16 cellular contexts compared by ENCODE assay signal in genomic region chr2:101958071-101958470, GRCh38. TPM values are rescaled to one million over a fixed set of nuclear protein-coding genes. Genes with fewer than 3 reads are reported as not detected.
A peak's percentile ranks its signal among the peaks of the same experiment; 100 is the strongest.
DNase-seq lines count a peak whose midpoint lies in the region; ATAC-seq, FAIRE-seq and TF ChIP-seq lines count a peak whose summit lies in the region.
"Had no signal": no experiment of that assay in that cellular context is flagged by ENCODE, and none has a peak within 500 bp of the region (broad histone marks: within the 10 kb centered on the region; RNA-seq: fewer than 3 reads in every experiment).

No MANE protein-coding gene starts in this region.

- ATAC-seq in Right ventricle myocardium inferior = no peak
- ATAC-seq: lower lobe of right lung had no signal

- H3K9ac ChIP-seq in colonic mucosa (ENCODE audit: low read depth in 2 of 2, low read length in 2 of 2) = no peak overlapping the region

- H3K27ac ChIP-seq in right atrium auricular region (peak overlapping the region; percentile 11 to 53), colonic mucosa (peak overlapping the region; percentile 23)
- H3K27ac ChIP-seq: lower lobe of right lung had no signal

- FAIRE-seq in frontal cortex (lab: Jason Lieb, UNC) = no peak

- TF ChIP-seq CTCF in right atrium auricular region (IDR thresholded peaks at IDR 0.05) = no peak
- TF ChIP-seq CTCF in colonic mucosa (IDR thresholded peaks at IDR 0.05) = no peak

- no peak for DNase-seq in right atrium auricular region (ENCODE audit: low spot score)
- no peak for DNase-seq in Right ventricle myocardium inferior (ENCODE audit: missing footprints)
- DNase-seq in colonic mucosa = no peak
- DNase-seq in myocyte (ENCODE audit: low read depth) = peak; percentile 22
- no peak for DNase-seq in frontal cortex (ENCODE audit: low spot score in 2 of 2)
- no peak for DNase-seq in GDM1 (lab: John Stamatoyannopoulos, UW)
- DNase-seq in NCI-H2171 treated with DMSO at 0.1 percent for 48 hours (lab: John Stamatoyannopoulos, UW) = no peak
- no peak for DNase-seq in amygdala (lab: John Stamatoyannopoulos, UW)
- DNase-seq: activated CD4-positive, alpha-beta memory T cell treated with anti-CD3 and anti-CD28 coated beads for 36 hours; activated effector memory CD4-positive, alpha-beta T cell treated with Interleukin-2 at 50 U/mL for 16 hours; hypothalamus; lower lobe of right lung; NCI-H1436 treated with DMSO at 0.1 percent for 48 hours; NCI-H524 treated with DMSO at 0.1 percent for 48 hours; T-helper 9 cell had no signal

- no peaks in the 10 kb centered on the region for H3K36me3 ChIP-seq in right atrium auricular region
- H3K36me3 ChIP-seq in colonic mucosa = no peaks in the 10 kb centered on the region
- H3K36me3 ChIP-seq: lower lobe of right lung had no signal

- H3K4me1 ChIP-seq in right atrium auricular region = peaks cover 0 to 21% of the 10 kb centered on the region in 2 donors
- H3K4me1 ChIP-seq in colonic mucosa = no peaks in the 10 kb centered on the region

- H3K27me3 ChIP-seq in right atrium auricular region = no peaks in the 10 kb centered on the region
- H3K27me3 ChIP-seq in colonic mucosa = no peaks in the 10 kb centered on the region

- H3K4me3 ChIP-seq in right atrium auricular region (no peak overlapping the region), colonic mucosa (no peak overlapping the region)
- H3K4me3 ChIP-seq: lower lobe of right lung had no signal

- intact Hi-C loops in Right ventricle myocardium inferior (cut with DNase I) (no loop called here), colonic mucosa (cut with DNase I) (no loop called here)

- no peaks in the 10 kb centered on the region for H3K9me3 ChIP-seq in right atrium auricular region
- H3K9me3 ChIP-seq in colonic mucosa = no peaks in the 10 kb centered on the region
- H3K9me3 ChIP-seq: lower lobe of right lung had no signal

RNA-seq across cellular contexts. Expression of gene IL1R2, which starts 33.7 kb away (rescaled TPM):
- total RNA-seq in right atrium auricular region (10 to 100 TPM in 1 of 2 donors, 1 to 10 TPM in 1; 2.8 to 16.1 TPM), Right ventricle myocardium inferior (1.3 TPM), colonic mucosa (100 to 1,000 TPM in 1 of 2 donors, 10 to 100 TPM in 1; 50.1 to 152 TPM), myocyte (not detected in 2 replicates), frontal cortex (not detected)
- not detected for polyA plus RNA-seq in myocyte (2012)
- total RNA-seq: temporal lobe had no signal
